In genomic region chr17:63476494-63476856, GRCh38 we compare ENCODE assay signal across 3 cellular contexts.
TF ChIP-seq lines count a peak whose summit lies in the region.

No MANE protein-coding gene starts in this region.

TF ChIP-seq in Ishikawa, 13 proteins besides CTCF, POLR2A, EP300 and RAD21:
- TF ChIP-seq CREB1 (IDR thresholded peaks at IDR 0.05; ENCODE audit: low read depth) (no peak), REST (IDR thresholded peaks at IDR 0.05; ENCODE audit: low read depth) (peak; percentile 35; the same call in 1 of the 2 replicates), YY1 (IDR thresholded peaks at IDR 0.05; ENCODE audit: low read depth) (no peak)
TF ChIP-seq in Ishikawa: peak in this region for 1.

TF ChIP-seq in K562, 482 proteins besides CTCF, POLR2A, EP300 and RAD21 (continues in another document):
- TF ChIP-seq SMARCC2 (IDR thresholded peaks at IDR 0.05; ENCODE audit: low read depth) (no peak), GATAD2A (IDR thresholded peaks at IDR 0.05) (no peak), TFAP4 (CRISPR knock-in tag; IDR thresholded peaks at IDR 0.05; ENCODE audit: borderline replicate concordance) (no peak), TFE3 (CRISPR knock-in tag; IDR thresholded peaks at IDR 0.05) (no peak), ZNF507 (tag; conservative IDR thresholded peaks at IDR 0.05) (no peak), PHF8 (IDR thresholded peaks at IDR 0.05; ENCODE audit: borderline replicate concordance, low read length) (no peak; the same call in 1 of the 2 replicates), MXI1 (IDR thresholded peaks at IDR 0.05; ENCODE audit: low read depth, low read length) (no peak), BACH1 (tag; IDR thresholded peaks at IDR 0.05) (no peak), ZNF695 (CRISPR knock-in tag; IDR thresholded peaks at IDR 0.05) (no peak), ZNF584 (CRISPR knock-in tag; IDR thresholded peaks at IDR 0.05; ENCODE audit: low read depth) (no peak), ZBTB7A (IDR thresholded peaks at IDR 0.05; ENCODE audit: borderline replicate concordance, control insufficient read depth, low read depth, low read length) (no peak), NCOA2 (IDR thresholded peaks at IDR 0.05; ENCODE audit: partially characterized antibody in 2 of 2) (no peak), PRMT5 (CRISPR knock-in tag; IDR thresholded peaks at IDR 0.05) (no peak), ZNF277 (CRISPR knock-in tag; IDR thresholded peaks at IDR 0.05; ENCODE audit: borderline replicate concordance) (no peak), EGR1 (conservative IDR thresholded peaks at IDR 0.05) (no peak), CREM (IDR thresholded peaks at IDR 0.05; ENCODE audit: low read depth) (no peak), ATF6 (CRISPR knock-in tag; IDR thresholded peaks at IDR 0.05) (no peak), CBX2 (IDR thresholded peaks at IDR 0.05; ENCODE audit: insufficient read depth, low read length, poor library complexity, severe bottlenecking) (no peak), PHF20 (IDR thresholded peaks at IDR 0.05; ENCODE audit: partially characterized antibody) (no peak), POLR3G (IDR thresholded peaks at IDR 0.05; ENCODE audit: extremely low read depth, insufficient read length, insufficient replicate concordance) (no peak), NR2C2 (CRISPR knock-in tag; IDR thresholded peaks at IDR 0.05) (no peak), NR2C2 (tag; IDR thresholded peaks at IDR 0.05) (no peak), SAP30 (IDR thresholded peaks at IDR 0.05; ENCODE audit: borderline replicate concordance, insufficient read depth, low read depth, low read length, poor library complexity, severe bottlenecking) (no peak), HLTF (IDR thresholded peaks at IDR 0.05) (no peak), ZBTB33 (CRISPR knock-in tag; IDR thresholded peaks at IDR 0.05) (no peak), HNRNPLL (IDR thresholded peaks at IDR 0.05; ENCODE audit: low read depth, low read length, poor library complexity, severe bottlenecking) (no peak), ZFX (CRISPR knock-in tag; IDR thresholded peaks at IDR 0.05) (peak; percentile 59), ZNF274 (IDR thresholded peaks at IDR 0.05; ENCODE audit: borderline replicate concordance, low read depth, low read length) (no peak), FOS (IDR thresholded peaks at IDR 0.05; ENCODE audit: extremely low read depth, insufficient read length) (no peak)

TF ChIP-seq in HepG2, 621 proteins besides CTCF, POLR2A, EP300 and RAD21:
- TF ChIP-seq CBX5 (CRISPR knock-in tag; IDR thresholded peaks at IDR 0.05; ENCODE audit: borderline replicate concordance) (no peak), ZNF264 (CRISPR knock-in tag; IDR thresholded peaks at IDR 0.05) (no peak), ZNF770 (CRISPR knock-in tag; IDR thresholded peaks at IDR 0.05) (peak; percentile 27; the same call in 1 of the 2 replicates), ZNF333 (CRISPR knock-in tag; IDR thresholded peaks at IDR 0.05; ENCODE audit: borderline replicate concordance) (peak; percentile 38; the same call in 1 of the 2 replicates), ZFX (CRISPR knock-in tag; IDR thresholded peaks at IDR 0.05; ENCODE audit: low read depth) (peak; percentile 53), UBTF (CRISPR knock-in tag; IDR thresholded peaks at IDR 0.05) (peak; percentile 82), ZNF687 (CRISPR knock-in tag; IDR thresholded peaks at IDR 0.05) (peak; percentile 3), MED1 (CRISPR knock-in tag; IDR thresholded peaks at IDR 0.05) (no peak), HDAC1 (CRISPR knock-in tag; IDR thresholded peaks at IDR 0.05) (0 out of 2 replicates have a peak, but pooled peaks have one; percentile 49), PHF8 (CRISPR knock-in tag; IDR thresholded peaks at IDR 0.05) (0 out of 2 replicates have a peak, but pooled peaks have one; percentile 27)
TF ChIP-seq in HepG2: peak in this region for 7.
